In the genomic region with DNA sequence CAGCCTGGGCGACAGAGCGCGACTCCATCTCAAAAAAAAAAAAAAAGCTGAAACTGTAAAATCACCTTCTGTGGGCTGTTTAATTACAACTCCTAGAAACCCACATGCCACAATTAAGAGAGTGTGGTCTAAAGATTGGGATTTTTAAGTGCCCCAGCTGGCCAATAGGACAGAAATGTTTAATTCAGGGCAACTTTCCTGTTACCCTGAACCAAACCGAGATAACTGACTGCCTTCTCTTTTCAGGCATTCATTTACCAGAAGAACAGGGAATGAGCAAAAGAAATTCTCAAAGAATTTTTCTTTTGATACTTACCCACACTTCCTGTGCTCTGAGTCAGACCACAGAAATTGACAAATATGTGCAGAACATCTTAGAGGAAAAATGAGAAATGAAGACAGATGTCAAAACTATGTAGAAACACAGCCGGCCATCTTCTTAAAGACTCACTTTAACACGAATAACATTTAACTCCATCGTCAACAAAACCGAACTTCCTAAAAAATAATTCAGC, we compare ENCODE assay signal across 12 cellular contexts.
A peak's percentile ranks its signal among the peaks of the same experiment; 100 is the strongest.
DNase-seq lines count a peak whose midpoint lies in the region; ATAC-seq and TF ChIP-seq lines count a peak whose summit lies in the region.
"Had no signal": no experiment of that assay in that cellular context is flagged by ENCODE, and none has a peak within 500 bp of the region (broad histone marks: within the 10 kb centered on the region; RNA-seq: fewer than 3 reads in every experiment).

No MANE protein-coding gene starts in this region.

- no peak overlapping the region for H3K9ac ChIP-seq in neural progenitor cell

- H3K27ac ChIP-seq in neural progenitor cell: no peak overlapping the region
- H3K27ac ChIP-seq: transverse colon had no signal

- DNase-seq in Daoy (ENCODE audit: low read depth): peak; percentile 71
- DNase-seq in LHCN-M2 (ENCODE audit: low read depth): peak; percentile 96
- DNase-seq in central memory CD8-positive, alpha-beta T cell (ENCODE audit: low spot score in 2 of 2): peak in 1 of 2 donors; percentile 18
- no peak for DNase-seq in neural progenitor cell (ENCODE audit: low spot score)
- no peak for DNase-seq in NCI-H2081 treated with DMSO at 0.1 percent for 48 hours (lab: John Stamatoyannopoulos, UW)
- DNase-seq in T1000 (lab: John Stamatoyannopoulos, UW): no peak
- DNase-seq: NCI-H446, transverse colon had no signal

- H3K4me3 ChIP-seq in neural progenitor cell: no peak overlapping the region
- H3K4me3 ChIP-seq: transverse colon had no signal

- no peaks in the 10 kb centered on the region for H3K4me1 ChIP-seq in neural progenitor cell
- H3K4me1 ChIP-seq: transverse colon had no signal

- no peak overlapping the region for H2AFZ ChIP-seq in neural progenitor cell (replicated peaks)

- peaks cover 61% of the 10 kb centered on the region for H3K4me1 Mint-ChIP-seq in central memory CD8-positive, alpha-beta T cell
- H3K4me1 Mint-ChIP-seq in neural progenitor cell: peaks cover 19% of the 10 kb centered on the region

- peaks cover 30% of the 10 kb centered on the region for H3K27me3 Mint-ChIP-seq in central memory CD8-positive, alpha-beta T cell
- peaks cover 8% of the 10 kb centered on the region for H3K27me3 Mint-ChIP-seq in neural progenitor cell (ENCODE audit: insufficient read depth, low read depth)

- peaks cover 10% of the 10 kb centered on the region for H3K36me3 Mint-ChIP-seq in central memory CD8-positive, alpha-beta T cell (ENCODE audit: insufficient read depth)
- no peaks in the 10 kb centered on the region for H3K36me3 Mint-ChIP-seq in neural progenitor cell
- H3K36me3 Mint-ChIP-seq: IgD-negative memory B cell had no signal

- no peaks in the 10 kb centered on the region for H3K9me3 Mint-ChIP-seq in central memory CD8-positive, alpha-beta T cell
- peaks cover 5% of the 10 kb centered on the region for H3K9me3 Mint-ChIP-seq in neural progenitor cell
- H3K9me3 Mint-ChIP-seq: dendritic cell treated with granulocyte-macrophage colony-stimulating factor and Interleukin-4, amounts not matched to agents 40 ng/mL and 50 ng/mL, for 4 days; IgD-negative memory B cell had no signal

- peak overlapping the region; percentile 70 for H3K4me3 Mint-ChIP-seq in central memory CD8-positive, alpha-beta T cell
- H3K4me3 Mint-ChIP-seq in neural progenitor cell: no peak overlapping the region
- H3K4me3 Mint-ChIP-seq: dendritic cell treated with granulocyte-macrophage colony-stimulating factor and Interleukin-4, amounts not matched to agents 40 ng/mL and 50 ng/mL, for 4 days; IgD-negative memory B cell had no signal

- H3K79me2 ChIP-seq in neural progenitor cell (ENCODE audit: low read depth): no peaks in the 10 kb centered on the region

- no peaks in the 10 kb centered on the region for H3K9me3 ChIP-seq in neural progenitor cell (ENCODE audit: low read depth)
- H3K9me3 ChIP-seq: transverse colon had no signal

- no peak overlapping the region for H3K4me2 ChIP-seq in neural progenitor cell

- H3K27ac Mint-ChIP-seq in central memory CD8-positive, alpha-beta T cell (ENCODE audit: low read depth): no peak overlapping the region
- H3K27ac Mint-ChIP-seq in neural progenitor cell: peak overlapping the region; percentile 15
- H3K27ac Mint-ChIP-seq: dendritic cell treated with granulocyte-macrophage colony-stimulating factor and Interleukin-4, amounts not matched to agents 40 ng/mL and 50 ng/mL, for 4 days; IgD-negative memory B cell had no signal

- peak; percentile 63 for ATAC-seq in central memory CD8-positive, alpha-beta T cell (replicated peaks; ENCODE audit: extremely low read depth, poor library complexity, severe bottlenecking)
- ATAC-seq in HG03280 (IDR thresholded peaks at IDR 0.05; ENCODE audit: unreplicated experiment) (no peak), GM18907 (IDR thresholded peaks at IDR 0.05; ENCODE audit: unreplicated experiment) (no peak)

- no peaks in the 10 kb centered on the region for H3K27me3 ChIP-seq in neural progenitor cell
- H3K27me3 ChIP-seq: transverse colon had no signal

- no peaks in the 10 kb centered on the region for H4K20me1 ChIP-seq in neural progenitor cell (ENCODE audit: low read depth)

- H3K36me3 ChIP-seq in neural progenitor cell: no peaks in the 10 kb centered on the region
- H3K36me3 ChIP-seq: transverse colon had no signal

- H3F3A ChIP-seq in neural progenitor cell (ENCODE audit: low read depth): no peaks in the 10 kb centered on the region

- TF ChIP-seq CTCF in neural progenitor cell (IDR thresholded peaks at IDR 0.05): no peak

Comparison
In these comparisons a context has a peak if more than half of its experiments do, and no peak if none do; other contexts are left out.
1. DNase-seq: peak in Daoy (single experiment) and LHCN-M2 (single experiment); none in neural progenitor cell (single experiment), NCI-H2081 treated with DMSO at 0.1 percent for 48 hours (single experiment) and T1000 (single experiment).